In the genomic region with DNA sequence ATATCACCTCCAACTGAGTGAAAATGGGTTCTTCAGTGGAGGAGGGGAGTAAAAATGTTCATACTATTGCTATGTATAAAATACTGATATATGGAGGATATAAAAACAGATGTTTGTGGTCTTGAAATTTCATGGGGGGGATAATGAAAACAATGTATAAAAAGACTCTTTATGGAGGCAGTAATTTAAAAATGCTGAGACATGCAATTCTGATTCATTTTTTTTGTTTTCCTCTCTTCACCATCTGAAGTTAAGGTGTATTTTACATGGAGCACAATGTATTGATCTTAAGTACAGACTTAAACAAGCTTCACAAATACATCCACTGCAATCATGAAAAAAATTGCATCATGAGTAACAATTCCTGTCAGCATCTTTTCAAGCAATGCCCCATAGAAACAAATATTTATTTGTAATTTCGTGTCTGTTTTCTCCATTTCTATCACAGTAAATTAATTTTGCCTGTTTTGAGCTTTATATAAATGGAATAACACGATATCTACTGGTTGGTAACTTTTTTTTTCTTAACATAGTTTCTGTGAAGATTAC, we compare ENCODE assay signal across 19 cellular contexts.
DNase-seq lines count a peak whose midpoint lies in the region; ATAC-seq, FAIRE-seq and TF ChIP-seq lines count a peak whose summit lies in the region.
"Had no signal": no experiment of that assay in that cellular context is flagged by ENCODE, and none has a peak within 500 bp of the region (broad histone marks: within the 10 kb centered on the region; RNA-seq: fewer than 3 reads in every experiment).

No MANE protein-coding gene starts in this region.

- DNase-seq in D721Med (ENCODE audit: insufficient read length, low spot score) (no peak), HCT116 (ENCODE audit: low read depth, low spot score) (no peak), SK-N-MC (ENCODE audit: low read depth, low spot score) (no peak), amniotic stem cell (lab: John Stamatoyannopoulos, UW) (no peak), Karpas-422 (no peak)
- no peak for DNase-seq in activated CD4-positive, alpha-beta T cell treated with anti-CD3 and anti-CD28 coated beads, Interleukin-2, amount 10 ng/mL, durations not matched to agents 7 days and 5 days
- DNase-seq: AML-193; Caco-2; CD4-positive, alpha-beta T cell; DMS153; DMS79; GDM1; KG1 had no signal

- no peaks in the 10 kb centered on the region for H3K4me1 Mint-ChIP-seq in activated CD4-positive, alpha-beta T cell treated with anti-CD3 and anti-CD28 coated beads, Interleukin-2, amount 10 ng/mL, durations not matched to agents 7 days and 5 days
- H3K4me1 Mint-ChIP-seq: IgD-negative memory B cell had no signal

- H4K20me1 ChIP-seq in HCT116 (ENCODE audit: insufficient read depth) (no peaks in the 10 kb centered on the region), Karpas-422 (ENCODE audit: insufficient read depth, low read depth, low read length) (no peaks in the 10 kb centered on the region)

- H3K4me1 ChIP-seq in HCT116 (ENCODE audit: control insufficient read depth in 1 of 2, insufficient read depth in 2 of 2, low read length in 2 of 2) (no peaks in the 10 kb centered on the region), Karpas-422 (ENCODE audit: low read length) (no peaks in the 10 kb centered on the region)
- H3K4me1 ChIP-seq: Caco-2, HAP-1 had no signal

- intact Hi-C loops in HCT116 (cut with micrococcal nuclease): no loop called here

- H3K36me3 ChIP-seq in HCT116 (ENCODE audit: control insufficient read depth in 1 of 2, insufficient read depth in 2 of 2, low read length in 2 of 2) (no peaks in the 10 kb centered on the region), SK-N-MC (ENCODE audit: insufficient read depth, low read length) (no peaks in the 10 kb centered on the region), Karpas-422 (ENCODE audit: insufficient read depth, low read length) (no peaks in the 10 kb centered on the region)
- H3K36me3 ChIP-seq: HAP-1 had no signal

- no peaks in the 10 kb centered on the region for H3K9me3 ChIP-seq in HCT116 (ENCODE audit: control insufficient read depth in 1 of 2, insufficient read depth in 1 of 2, low read depth in 1 of 2, low read length in 2 of 2)
- no peaks in the 10 kb centered on the region for H3K9me3 ChIP-seq in SK-N-MC (ENCODE audit: low read depth, low read length)
- H3K9me3 ChIP-seq in Karpas-422 (ENCODE audit: low read length): no peaks in the 10 kb centered on the region
- H3K9me3 ChIP-seq: Caco-2, HAP-1 had no signal

- H3K27ac Mint-ChIP-seq in activated CD4-positive, alpha-beta T cell treated with anti-CD3 and anti-CD28 coated beads, Interleukin-2, amount 10 ng/mL, durations not matched to agents 7 days and 5 days: no peak overlapping the region
- H3K27ac Mint-ChIP-seq: CD4-positive, alpha-beta T cell; IgD-negative memory B cell had no signal

- TF ChIP-seq POLR2A in HCT116 (IDR thresholded peaks at IDR 0.05; ENCODE audit: borderline replicate concordance, extremely low read depth, insufficient read depth, insufficient read length): no peak

- CTCF ChIA-PET in HCT116 (lab: Charles Lee): no interaction called here
- CTCF ChIA-PET in activated CD4-positive, alpha-beta T cell treated with anti-CD3 and anti-CD28 coated beads, Interleukin-2, amount 10 ng/mL, durations not matched to agents 7 days and 5 days (lab: Charles Lee): no interaction called here

- BruUV-seq in HCT116 (replicated peaks; lab: Mats Ljungman, UMichigan): no TSS peak

- no peaks in the 10 kb centered on the region for H3K27me3 ChIP-seq in HCT116 (ENCODE audit: insufficient read depth, low read length)
- no peaks in the 10 kb centered on the region for H3K27me3 ChIP-seq in Karpas-422 (ENCODE audit: low read length)

- H3K79me2 ChIP-seq in HCT116 (ENCODE audit: insufficient read depth, low read length): no peaks in the 10 kb centered on the region
- no peaks in the 10 kb centered on the region for H3K79me2 ChIP-seq in Karpas-422 (ENCODE audit: low read length)

- no peaks in the 10 kb centered on the region for H3K27me3 Mint-ChIP-seq in activated CD4-positive, alpha-beta T cell treated with anti-CD3 and anti-CD28 coated beads, Interleukin-2, amount 10 ng/mL, durations not matched to agents 7 days and 5 days
- H3K27me3 Mint-ChIP-seq: CD4-positive, alpha-beta T cell; IgD-negative memory B cell had no signal

- RAD21 ChIA-PET in HCT116 (lab: Charles Lee; ENCODE audit: low non-redundant PET in 1 of 2, low total read pairs in 2 of 2, uncharacterized antibody in 2 of 2, unreplicated experiment in 2 of 2): no interaction called here

- H3K9ac ChIP-seq in HCT116 (ENCODE audit: low read length) (no peak overlapping the region), SK-N-MC (ENCODE audit: insufficient read length) (no peak overlapping the region), Karpas-422 (ENCODE audit: low read length) (no peak overlapping the region)

- H2AFZ ChIP-seq in HCT116 (ENCODE audit: low read depth, low read length, poor library complexity, severe bottlenecking) (peak overlapping the region; percentile 36), Karpas-422 (ENCODE audit: low read length) (no peak overlapping the region)

- ATAC-seq in HCT116: no peak

- H3K36me3 Mint-ChIP-seq in activated CD4-positive, alpha-beta T cell treated with anti-CD3 and anti-CD28 coated beads, Interleukin-2, amount 10 ng/mL, durations not matched to agents 7 days and 5 days (ENCODE audit: low read depth): no peaks in the 10 kb centered on the region
- H3K36me3 Mint-ChIP-seq: IgD-negative memory B cell had no signal

- H3K27ac ChIP-seq in HCT116 (ENCODE audit: low read depth, low read length): no peak overlapping the region
- H3K27ac ChIP-seq in SK-N-MC: peak overlapping the region; percentile 42; the same call in 1 of the 2 replicates
- no peak overlapping the region for H3K27ac ChIP-seq in Karpas-422 (ENCODE audit: low read length)
- H3K27ac ChIP-seq: C4-2B, HL-60 had no signal

- H3K9me3 Mint-ChIP-seq in activated CD4-positive, alpha-beta T cell treated with anti-CD3 and anti-CD28 coated beads, Interleukin-2, amount 10 ng/mL, durations not matched to agents 7 days and 5 days: peaks cover 2% of the 10 kb centered on the region

- POLR2A ChIA-PET in HCT116 (lab: Charles Lee): no interaction called here
- POLR2A ChIA-PET in activated CD4-positive, alpha-beta T cell treated with anti-CD3 and anti-CD28 coated beads, Interleukin-2, amount 10 ng/mL, durations not matched to agents 7 days and 5 days (lab: Charles Lee): no interaction called here

- H3K4me3 ChIP-seq in HCT116 (replicated peaks in 1 of 2; ENCODE audit: low read depth in 1 of 2, low read length in 2 of 2) (no peak overlapping the region), SK-N-MC (no peak overlapping the region), Karpas-422 (ENCODE audit: low read length) (no peak overlapping the region)
- H3K4me3 ChIP-seq: HAP-1 had no signal

- no peak overlapping the region for H3K4me2 ChIP-seq in HCT116 (ENCODE audit: low read length)
- H3K4me2 ChIP-seq in Karpas-422 (ENCODE audit: low read depth, low read length, poor library complexity, severe bottlenecking): no peak overlapping the region

- H3K4me3 Mint-ChIP-seq in activated CD4-positive, alpha-beta T cell treated with anti-CD3 and anti-CD28 coated beads, Interleukin-2, amount 10 ng/mL, durations not matched to agents 7 days and 5 days: no peak overlapping the region
- H3K4me3 Mint-ChIP-seq: CD4-positive, alpha-beta T cell; IgD-negative memory B cell had no signal

- no peak for TF ChIP-seq CTCF in D721Med (IDR thresholded peaks at IDR 0.05; ENCODE audit: insufficient read depth, missing control alignments)
- TF ChIP-seq CTCF in HCT116 (IDR thresholded peaks at IDR 0.05 in 2 of 3, conservative IDR thresholded peaks at IDR 0.05 in 1 of 3; ENCODE audit: borderline replicate concordance in 1 of 3, insufficient read depth in 1 of 3, low read depth in 2 of 3, low read length in 2 of 3): no peak

- H3K9me2 ChIP-seq in HCT116 (ENCODE audit: insufficient read depth) (no peaks in the 10 kb centered on the region), Karpas-422 (replicated peaks; ENCODE audit: insufficient read depth, low read length) (no peaks in the 10 kb centered on the region)

- FAIRE-seq in D721Med (lab: Jason Lieb, UNC): peak; percentile 32
- FAIRE-seq: GM12892, GM18507 had no signal

- TF ChIP-seq RAD21 in HCT116 (IDR thresholded peaks at IDR 0.05; ENCODE audit: low read depth): no peak

TF ChIP-seq in HCT116, 20 proteins besides CTCF, POLR2A, EP300 and RAD21 (continues in another document):
- TF ChIP-seq SIN3A (IDR thresholded peaks at IDR 0.05; ENCODE audit: low read depth): no peak
- no peak for TF ChIP-seq EZH2 (IDR thresholded peaks at IDR 0.05)
- TF ChIP-seq, protein P1, sequence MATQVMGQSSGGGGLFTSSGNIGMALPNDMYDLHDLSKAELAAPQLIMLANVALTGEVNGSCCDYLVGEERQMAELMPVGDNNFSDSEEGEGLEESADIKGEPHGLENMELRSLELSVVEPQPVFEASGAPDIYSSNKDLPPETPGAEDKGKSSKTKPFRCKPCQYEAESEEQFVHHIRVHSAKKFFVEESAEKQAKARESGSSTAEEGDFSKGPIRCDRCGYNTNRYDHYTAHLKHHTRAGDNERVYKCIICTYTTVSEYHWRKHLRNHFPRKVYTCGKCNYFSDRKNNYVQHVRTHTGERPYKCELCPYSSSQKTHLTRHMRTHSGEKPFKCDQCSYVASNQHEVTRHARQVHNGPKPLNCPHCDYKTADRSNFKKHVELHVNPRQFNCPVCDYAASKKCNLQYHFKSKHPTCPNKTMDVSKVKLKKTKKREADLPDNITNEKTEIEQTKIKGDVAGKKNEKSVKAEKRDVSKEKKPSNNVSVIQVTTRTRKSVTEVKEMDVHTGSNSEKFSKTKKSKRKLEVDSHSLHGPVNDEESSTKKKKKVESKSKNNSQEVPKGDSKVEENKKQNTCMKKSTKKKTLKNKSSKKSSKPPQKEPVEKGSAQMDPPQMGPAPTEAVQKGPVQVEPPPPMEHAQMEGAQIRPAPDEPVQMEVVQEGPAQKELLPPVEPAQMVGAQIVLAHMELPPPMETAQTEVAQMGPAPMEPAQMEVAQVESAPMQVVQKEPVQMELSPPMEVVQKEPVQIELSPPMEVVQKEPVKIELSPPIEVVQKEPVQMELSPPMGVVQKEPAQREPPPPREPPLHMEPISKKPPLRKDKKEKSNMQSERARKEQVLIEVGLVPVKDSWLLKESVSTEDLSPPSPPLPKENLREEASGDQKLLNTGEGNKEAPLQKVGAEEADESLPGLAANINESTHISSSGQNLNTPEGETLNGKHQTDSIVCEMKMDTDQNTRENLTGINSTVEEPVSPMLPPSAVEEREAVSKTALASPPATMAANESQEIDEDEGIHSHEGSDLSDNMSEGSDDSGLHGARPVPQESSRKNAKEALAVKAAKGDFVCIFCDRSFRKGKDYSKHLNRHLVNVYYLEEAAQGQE (IDR thresholded peaks at IDR 0.05; ENCODE audit: low read depth): no peak
- no peak for TF ChIP-seq CBX3 (IDR thresholded peaks at IDR 0.05; ENCODE audit: low read depth)
- no peak for TF ChIP-seq ZNF274 (IDR thresholded peaks at IDR 0.05; ENCODE audit: low read depth, low read length)
- TF ChIP-seq JUND (IDR thresholded peaks at IDR 0.05): no peak
- no peak for TF ChIP-seq ELF1 (IDR thresholded peaks at IDR 0.05; ENCODE audit: borderline replicate concordance, low read depth)
- no peak for TF ChIP-seq SP1 (IDR thresholded peaks at IDR 0.05; ENCODE audit: low read depth)
- no peak for TF ChIP-seq ZFX (IDR thresholded peaks at IDR 0.05)
- no peak for TF ChIP-seq FOSL1 (IDR thresholded peaks at IDR 0.05; ENCODE audit: low read depth)
- no peak for TF ChIP-seq SRF (IDR thresholded peaks at IDR 0.05; ENCODE audit: low read depth)
